Comparison of ENCODE assay signal across 1 cellular context in genomic region chr10:30041394-30042105, GRCh38.
TF ChIP-seq lines count a peak whose summit lies in the region.

No MANE protein-coding gene starts in this region.

TF ChIP-seq in WTC11, 78 proteins besides CTCF, POLR2A, EP300 and RAD21 (continued from another document):
- TF ChIP-seq, protein P1, sequence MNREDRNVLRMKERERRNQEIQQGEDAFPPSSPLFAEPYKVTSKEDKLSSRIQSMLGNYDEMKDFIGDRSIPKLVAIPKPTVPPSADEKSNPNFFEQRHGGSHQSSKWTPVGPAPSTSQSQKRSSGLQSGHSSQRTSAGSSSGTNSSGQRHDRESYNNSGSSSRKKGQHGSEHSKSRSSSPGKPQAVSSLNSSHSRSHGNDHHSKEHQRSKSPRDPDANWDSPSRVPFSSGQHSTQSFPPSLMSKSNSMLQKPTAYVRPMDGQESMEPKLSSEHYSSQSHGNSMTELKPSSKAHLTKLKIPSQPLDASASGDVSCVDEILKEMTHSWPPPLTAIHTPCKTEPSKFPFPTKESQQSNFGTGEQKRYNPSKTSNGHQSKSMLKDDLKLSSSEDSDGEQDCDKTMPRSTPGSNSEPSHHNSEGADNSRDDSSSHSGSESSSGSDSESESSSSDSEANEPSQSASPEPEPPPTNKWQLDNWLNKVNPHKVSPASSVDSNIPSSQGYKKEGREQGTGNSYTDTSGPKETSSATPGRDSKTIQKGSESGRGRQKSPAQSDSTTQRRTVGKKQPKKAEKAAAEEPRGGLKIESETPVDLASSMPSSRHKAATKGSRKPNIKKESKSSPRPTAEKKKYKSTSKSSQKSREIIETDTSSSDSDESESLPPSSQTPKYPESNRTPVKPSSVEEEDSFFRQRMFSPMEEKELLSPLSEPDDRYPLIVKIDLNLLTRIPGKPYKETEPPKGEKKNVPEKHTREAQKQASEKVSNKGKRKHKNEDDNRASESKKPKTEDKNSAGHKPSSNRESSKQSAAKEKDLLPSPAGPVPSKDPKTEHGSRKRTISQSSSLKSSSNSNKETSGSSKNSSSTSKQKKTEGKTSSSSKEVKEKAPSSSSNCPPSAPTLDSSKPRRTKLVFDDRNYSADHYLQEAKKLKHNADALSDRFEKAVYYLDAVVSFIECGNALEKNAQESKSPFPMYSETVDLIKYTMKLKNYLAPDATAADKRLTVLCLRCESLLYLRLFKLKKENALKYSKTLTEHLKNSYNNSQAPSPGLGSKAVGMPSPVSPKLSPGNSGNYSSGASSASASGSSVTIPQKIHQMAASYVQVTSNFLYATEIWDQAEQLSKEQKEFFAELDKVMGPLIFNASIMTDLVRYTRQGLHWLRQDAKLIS (CRISPR knock-in tag; IDR thresholded peaks at IDR 0.05; ENCODE audit: borderline replicate concordance), result no peak
- TF ChIP-seq ZNF423 (CRISPR knock-in tag; IDR thresholded peaks at IDR 0.05) (no peak), ZNF138 (CRISPR knock-in tag; conservative IDR thresholded peaks at IDR 0.05) (no peak), NFYB (CRISPR knock-in tag; conservative IDR thresholded peaks at IDR 0.05; ENCODE audit: low read depth) (no peak)
